ENCODE assay signal across 1 cellular context in the genomic region with DNA sequence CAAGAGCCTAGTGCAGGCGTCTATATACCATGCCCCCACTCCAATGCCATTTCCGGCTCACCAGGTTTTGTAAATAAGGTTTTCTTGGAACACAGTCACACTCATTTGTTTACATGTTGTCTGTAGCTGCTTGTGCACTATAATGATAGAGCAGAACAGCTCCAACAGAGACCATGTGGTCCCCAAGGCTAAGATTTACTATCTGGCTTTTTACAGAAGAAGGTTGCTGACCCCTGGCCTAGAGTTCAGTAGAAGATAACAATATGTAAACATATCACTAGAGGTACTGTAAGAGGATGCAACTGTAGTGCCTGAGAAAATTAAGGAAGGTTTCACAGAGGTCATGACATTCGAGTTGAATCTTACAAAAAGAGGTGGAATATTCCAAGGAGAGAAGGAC.
TF ChIP-seq lines count a peak whose summit lies in the region.

No MANE protein-coding gene starts in this region.

TF ChIP-seq in K562, 482 proteins besides CTCF, POLR2A, EP300 and RAD21 (continued from another document and continues in another):
- TF ChIP-seq, protein P1, sequence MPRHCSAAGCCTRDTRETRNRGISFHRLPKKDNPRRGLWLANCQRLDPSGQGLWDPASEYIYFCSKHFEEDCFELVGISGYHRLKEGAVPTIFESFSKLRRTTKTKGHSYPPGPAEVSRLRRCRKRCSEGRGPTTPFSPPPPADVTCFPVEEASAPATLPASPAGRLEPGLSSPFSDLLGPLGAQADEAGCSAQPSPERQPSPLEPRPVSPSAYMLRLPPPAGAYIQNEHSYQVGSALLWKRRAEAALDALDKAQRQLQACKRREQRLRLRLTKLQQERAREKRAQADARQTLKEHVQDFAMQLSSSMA (CRISPR knock-in tag; IDR thresholded peaks at IDR 0.05): no peak
- TF ChIP-seq E2F3 (CRISPR knock-in tag; IDR thresholded peaks at IDR 0.05) (no peak), ZNF212 (CRISPR knock-in tag; IDR thresholded peaks at IDR 0.05) (no peak), KAT2B (IDR thresholded peaks at IDR 0.05; ENCODE audit: low read depth, low read length) (no peak), CBFA2T3 (IDR thresholded peaks at IDR 0.05) (peak; percentile 75), BHLHE40 (IDR thresholded peaks at IDR 0.05; ENCODE audit: low read length) (no peak), ESRRA (IDR thresholded peaks at IDR 0.05; ENCODE audit: borderline replicate concordance, low read depth) (peak; percentile 90), ZFX (CRISPR knock-in tag; IDR thresholded peaks at IDR 0.05) (no peak), CBX5 (IDR thresholded peaks at IDR 0.05; ENCODE audit: borderline replicate concordance, low read depth) (no peak), PPARD (CRISPR knock-in tag; IDR thresholded peaks at IDR 0.05) (no peak), NCOR1 (IDR thresholded peaks at IDR 0.05) (peak; percentile 61), RCOR1 (IDR thresholded peaks at IDR 0.05; ENCODE audit: borderline replicate concordance in 1 of 2, low read depth in 2 of 2, low read length in 2 of 2) (peak in 1 of 2 experiments; percentile 84; a peak in 2 of 4 replicates), EZH2 (IDR thresholded peaks at IDR 0.05; ENCODE audit: borderline replicate concordance, low read depth, low read length) (no peak), ZEB2 (IDR thresholded peaks at IDR 0.05) (peak; percentile 69), KDM1A (IDR thresholded peaks at IDR 0.05) (peak; percentile 47 to 65; a peak in 1 of 4 replicates), TCF7 (IDR thresholded peaks at IDR 0.05; ENCODE audit: borderline replicate concordance) (no peak), HNRNPUL1 (IDR thresholded peaks at IDR 0.05; ENCODE audit: low read length) (no peak), LEF1 (IDR thresholded peaks at IDR 0.05) (peak; percentile 52; the same call in 1 of the 2 replicates), ZNF384 (IDR thresholded peaks at IDR 0.05; ENCODE audit: low read depth, low read length) (no peak), TARDBP (IDR thresholded peaks at IDR 0.05) (no peak), MYNN (IDR thresholded peaks at IDR 0.05) (no peak), MYNN (CRISPR knock-in tag; IDR thresholded peaks at IDR 0.05) (no peak), GTF2A2 (tag; IDR thresholded peaks at IDR 0.05) (no peak), TGIF2 (CRISPR knock-in tag; IDR thresholded peaks at IDR 0.05) (no peak), SIX5 (IDR thresholded peaks at IDR 0.05; ENCODE audit: borderline replicate concordance in 1 of 2, insufficient read depth in 1 of 2, low read depth in 1 of 2, low read length in 2 of 2) (no peak), GTF2F1 (IDR thresholded peaks at IDR 0.05; ENCODE audit: low read depth, low read length) (no peak), GATAD2A (IDR thresholded peaks at IDR 0.05) (no peak), ELF1 (tag; IDR thresholded peaks at IDR 0.05) (no peak), SP2 (IDR thresholded peaks at IDR 0.05; ENCODE audit: extremely low read depth, low read depth, low read length, poor library complexity, severe bottlenecking) (no peak), NFE2L1 (tag; IDR thresholded peaks at IDR 0.05; ENCODE audit: borderline replicate concordance, low read depth) (no peak), THRAP3 (IDR thresholded peaks at IDR 0.05; ENCODE audit: borderline replicate concordance) (no peak), KLF6 (CRISPR knock-in tag; IDR thresholded peaks at IDR 0.05; ENCODE audit: borderline replicate concordance) (no peak), ZNF436 (CRISPR knock-in tag; IDR thresholded peaks at IDR 0.05) (no peak), ZNF57 (CRISPR knock-in tag; IDR thresholded peaks at IDR 0.05) (no peak), SMARCE1 (IDR thresholded peaks at IDR 0.05) (no peak), ELF2 (CRISPR knock-in tag; IDR thresholded peaks at IDR 0.05) (no peak), ZNF830 (CRISPR knock-in tag; IDR thresholded peaks at IDR 0.05) (no peak), DPF2 (IDR thresholded peaks at IDR 0.05) (no peak; the same call in 1 of the 2 replicates), POLR3A (IDR thresholded peaks at IDR 0.05; ENCODE audit: borderline replicate concordance, extremely low read depth, insufficient read depth, insufficient read length) (no peak), TRIM24 (IDR thresholded peaks at IDR 0.05) (peak; percentile 31 to 61; a peak in 2 of 4 replicates), MEF2D (tag; conservative IDR thresholded peaks at IDR 0.05; ENCODE audit: low read depth) (no peak), ZNF644 (tag; IDR thresholded peaks at IDR 0.05; ENCODE audit: low read depth) (no peak), ZNF766 (CRISPR knock-in tag; conservative IDR thresholded peaks at IDR 0.05) (0 out of 2 replicates have a peak, but pooled peaks have one; percentile 25), PTBP1 (IDR thresholded peaks at IDR 0.05; ENCODE audit: low read depth, low read length) (no peak), SMAD3 (CRISPR knock-in tag; conservative IDR thresholded peaks at IDR 0.05) (no peak), KDM5B (IDR thresholded peaks at IDR 0.05; ENCODE audit: insufficient replicate concordance, low read depth, low read length) (no peak), ZNF584 (CRISPR knock-in tag; IDR thresholded peaks at IDR 0.05; ENCODE audit: low read depth) (no peak), ZFP30 (CRISPR knock-in tag; IDR thresholded peaks at IDR 0.05; ENCODE audit: borderline replicate concordance) (no peak), SRSF3 (IDR thresholded peaks at IDR 0.05; ENCODE audit: insufficient read depth, low read length) (no peak)
- TF ChIP-seq, protein P2, sequence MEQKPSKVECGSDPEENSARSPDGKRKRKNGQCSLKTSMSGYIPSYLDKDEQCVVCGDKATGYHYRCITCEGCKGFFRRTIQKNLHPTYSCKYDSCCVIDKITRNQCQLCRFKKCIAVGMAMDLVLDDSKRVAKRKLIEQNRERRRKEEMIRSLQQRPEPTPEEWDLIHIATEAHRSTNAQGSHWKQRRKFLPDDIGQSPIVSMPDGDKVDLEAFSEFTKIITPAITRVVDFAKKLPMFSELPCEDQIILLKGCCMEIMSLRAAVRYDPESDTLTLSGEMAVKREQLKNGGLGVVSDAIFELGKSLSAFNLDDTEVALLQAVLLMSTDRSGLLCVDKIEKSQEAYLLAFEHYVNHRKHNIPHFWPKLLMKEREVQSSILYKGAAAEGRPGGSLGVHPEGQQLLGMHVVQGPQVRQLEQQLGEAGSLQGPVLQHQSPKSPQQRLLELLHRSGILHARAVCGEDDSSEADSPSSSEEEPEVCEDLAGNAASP (IDR thresholded peaks at IDR 0.05): no peak
- TF ChIP-seq, protein P3, sequence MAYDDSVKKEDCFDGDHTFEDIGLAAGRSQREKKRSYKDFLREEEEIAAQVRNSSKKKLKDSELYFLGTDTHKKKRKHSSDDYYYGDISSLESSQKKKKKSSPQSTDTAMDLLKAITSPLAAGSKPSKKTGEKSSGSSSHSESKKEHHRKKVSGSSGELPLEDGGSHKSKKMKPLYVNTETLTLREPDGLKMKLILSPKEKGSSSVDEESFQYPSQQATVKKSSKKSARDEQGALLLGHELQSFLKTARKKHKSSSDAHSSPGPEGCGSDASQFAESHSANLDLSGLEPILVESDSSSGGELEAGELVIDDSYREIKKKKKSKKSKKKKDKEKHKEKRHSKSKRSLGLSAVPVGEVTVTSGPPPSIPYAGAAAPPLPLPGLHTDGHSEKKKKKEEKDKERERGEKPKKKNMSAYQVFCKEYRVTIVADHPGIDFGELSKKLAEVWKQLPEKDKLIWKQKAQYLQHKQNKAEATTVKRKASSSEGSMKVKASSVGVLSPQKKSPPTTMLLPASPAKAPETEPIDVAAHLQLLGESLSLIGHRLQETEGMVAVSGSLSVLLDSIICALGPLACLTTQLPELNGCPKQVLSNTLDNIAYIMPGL (CRISPR knock-in tag; IDR thresholded peaks at IDR 0.05): no peak
- TF ChIP-seq, protein P4, sequence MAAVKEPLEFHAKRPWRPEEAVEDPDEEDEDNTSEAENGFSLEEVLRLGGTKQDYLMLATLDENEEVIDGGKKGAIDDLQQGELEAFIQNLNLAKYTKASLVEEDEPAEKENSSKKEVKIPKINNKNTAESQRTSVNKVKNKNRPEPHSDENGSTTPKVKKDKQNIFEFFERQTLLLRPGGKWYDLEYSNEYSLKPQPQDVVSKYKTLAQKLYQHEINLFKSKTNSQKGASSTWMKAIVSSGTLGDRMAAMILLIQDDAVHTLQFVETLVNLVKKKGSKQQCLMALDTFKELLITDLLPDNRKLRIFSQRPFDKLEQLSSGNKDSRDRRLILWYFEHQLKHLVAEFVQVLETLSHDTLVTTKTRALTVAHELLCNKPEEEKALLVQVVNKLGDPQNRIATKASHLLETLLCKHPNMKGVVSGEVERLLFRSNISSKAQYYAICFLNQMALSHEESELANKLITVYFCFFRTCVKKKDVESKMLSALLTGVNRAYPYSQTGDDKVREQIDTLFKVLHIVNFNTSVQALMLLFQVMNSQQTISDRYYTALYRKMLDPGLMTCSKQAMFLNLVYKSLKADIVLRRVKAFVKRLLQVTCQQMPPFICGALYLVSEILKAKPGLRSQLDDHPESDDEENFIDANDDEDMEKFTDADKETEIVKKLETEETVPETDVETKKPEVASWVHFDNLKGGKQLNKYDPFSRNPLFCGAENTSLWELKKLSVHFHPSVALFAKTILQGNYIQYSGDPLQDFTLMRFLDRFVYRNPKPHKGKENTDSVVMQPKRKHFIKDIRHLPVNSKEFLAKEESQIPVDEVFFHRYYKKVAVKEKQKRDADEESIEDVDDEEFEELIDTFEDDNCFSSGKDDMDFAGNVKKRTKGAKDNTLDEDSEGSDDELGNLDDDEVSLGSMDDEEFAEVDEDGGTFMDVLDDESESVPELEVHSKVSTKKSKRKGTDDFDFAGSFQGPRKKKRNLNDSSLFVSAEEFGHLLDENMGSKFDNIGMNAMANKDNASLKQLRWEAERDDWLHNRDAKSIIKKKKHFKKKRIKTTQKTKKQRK (IDR thresholded peaks at IDR 0.05; ENCODE audit: borderline replicate concordance, low read depth, low read length): no peak
- TF ChIP-seq, protein P5, sequence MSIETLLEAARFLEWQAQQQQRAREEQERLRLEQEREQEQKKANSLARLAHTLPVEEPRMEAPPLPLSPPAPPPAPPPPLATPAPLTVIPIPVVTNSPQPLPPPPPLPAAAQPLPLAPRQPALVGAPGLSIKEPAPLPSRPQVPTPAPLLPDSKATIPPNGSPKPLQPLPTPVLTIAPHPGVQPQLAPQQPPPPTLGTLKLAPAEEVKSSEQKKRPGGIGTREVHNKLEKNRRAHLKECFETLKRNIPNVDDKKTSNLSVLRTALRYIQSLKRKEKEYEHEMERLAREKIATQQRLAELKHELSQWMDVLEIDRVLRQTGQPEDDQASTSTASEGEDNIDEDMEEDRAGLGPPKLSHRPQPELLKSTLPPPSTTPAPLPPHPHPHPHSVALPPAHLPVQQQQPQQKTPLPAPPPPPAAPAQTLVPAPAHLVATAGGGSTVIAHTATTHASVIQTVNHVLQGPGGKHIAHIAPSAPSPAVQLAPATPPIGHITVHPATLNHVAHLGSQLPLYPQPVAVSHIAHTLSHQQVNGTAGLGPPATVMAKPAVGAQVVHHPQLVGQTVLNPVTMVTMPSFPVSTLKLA (conservative IDR thresholded peaks at IDR 0.05): peak in 1 of 2 experiments; percentile 46; a peak in 1 of 4 replicates
- TF ChIP-seq, protein P6, sequence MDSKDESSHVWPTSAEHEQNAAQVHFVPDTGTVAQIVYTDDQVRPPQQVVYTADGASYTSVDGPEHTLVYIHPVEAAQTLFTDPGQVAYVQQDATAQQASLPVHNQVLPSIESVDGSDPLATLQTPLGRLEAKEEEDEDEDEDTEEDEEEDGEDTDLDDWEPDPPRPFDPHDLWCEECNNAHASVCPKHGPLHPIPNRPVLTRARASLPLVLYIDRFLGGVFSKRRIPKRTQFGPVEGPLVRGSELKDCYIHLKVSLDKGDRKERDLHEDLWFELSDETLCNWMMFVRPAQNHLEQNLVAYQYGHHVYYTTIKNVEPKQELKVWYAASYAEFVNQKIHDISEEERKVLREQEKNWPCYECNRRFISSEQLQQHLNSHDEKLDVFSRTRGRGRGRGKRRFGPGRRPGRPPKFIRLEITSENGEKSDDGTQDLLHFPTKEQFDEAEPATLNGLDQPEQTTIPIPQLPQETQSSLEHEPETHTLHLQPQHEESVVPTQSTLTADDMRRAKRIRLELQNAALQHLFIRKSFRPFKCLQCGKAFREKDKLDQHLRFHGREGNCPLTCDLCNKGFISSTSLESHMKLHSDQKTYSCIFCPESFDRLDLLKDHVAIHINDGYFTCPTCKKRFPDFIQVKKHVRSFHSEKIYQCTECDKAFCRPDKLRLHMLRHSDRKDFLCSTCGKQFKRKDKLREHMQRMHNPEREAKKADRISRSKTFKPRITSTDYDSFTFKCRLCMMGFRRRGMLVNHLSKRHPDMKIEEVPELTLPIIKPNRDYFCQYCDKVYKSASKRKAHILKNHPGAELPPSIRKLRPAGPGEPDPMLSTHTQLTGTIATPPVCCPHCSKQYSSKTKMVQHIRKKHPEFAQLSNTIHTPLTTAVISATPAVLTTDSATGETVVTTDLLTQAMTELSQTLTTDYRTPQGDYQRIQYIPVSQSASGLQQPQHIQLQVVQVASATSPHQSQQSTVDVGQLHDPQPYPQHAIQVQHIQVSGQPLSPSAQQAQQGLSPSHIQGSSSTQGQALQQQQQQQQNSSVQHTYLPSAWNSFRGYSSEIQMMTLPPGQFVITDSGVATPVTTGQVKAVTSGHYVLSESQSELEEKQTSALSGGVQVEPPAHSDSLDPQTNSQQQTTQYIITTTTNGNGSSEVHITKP (IDR thresholded peaks at IDR 0.05; ENCODE audit: partially characterized antibody): no peak
- TF ChIP-seq, protein P7, sequence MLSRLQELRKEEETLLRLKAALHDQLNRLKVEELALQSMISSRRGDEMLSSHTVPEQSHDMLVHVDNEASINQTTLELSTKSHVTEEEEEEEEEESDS (CRISPR knock-in tag; IDR thresholded peaks at IDR 0.05): no peak
- TF ChIP-seq, protein P8, sequence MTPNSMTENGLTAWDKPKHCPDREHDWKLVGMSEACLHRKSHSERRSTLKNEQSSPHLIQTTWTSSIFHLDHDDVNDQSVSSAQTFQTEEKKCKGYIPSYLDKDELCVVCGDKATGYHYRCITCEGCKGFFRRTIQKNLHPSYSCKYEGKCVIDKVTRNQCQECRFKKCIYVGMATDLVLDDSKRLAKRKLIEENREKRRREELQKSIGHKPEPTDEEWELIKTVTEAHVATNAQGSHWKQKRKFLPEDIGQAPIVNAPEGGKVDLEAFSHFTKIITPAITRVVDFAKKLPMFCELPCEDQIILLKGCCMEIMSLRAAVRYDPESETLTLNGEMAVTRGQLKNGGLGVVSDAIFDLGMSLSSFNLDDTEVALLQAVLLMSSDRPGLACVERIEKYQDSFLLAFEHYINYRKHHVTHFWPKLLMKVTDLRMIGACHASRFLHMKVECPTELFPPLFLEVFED (CRISPR knock-in tag; conservative IDR thresholded peaks at IDR 0.05): no peak
- TF ChIP-seq, protein P9, sequence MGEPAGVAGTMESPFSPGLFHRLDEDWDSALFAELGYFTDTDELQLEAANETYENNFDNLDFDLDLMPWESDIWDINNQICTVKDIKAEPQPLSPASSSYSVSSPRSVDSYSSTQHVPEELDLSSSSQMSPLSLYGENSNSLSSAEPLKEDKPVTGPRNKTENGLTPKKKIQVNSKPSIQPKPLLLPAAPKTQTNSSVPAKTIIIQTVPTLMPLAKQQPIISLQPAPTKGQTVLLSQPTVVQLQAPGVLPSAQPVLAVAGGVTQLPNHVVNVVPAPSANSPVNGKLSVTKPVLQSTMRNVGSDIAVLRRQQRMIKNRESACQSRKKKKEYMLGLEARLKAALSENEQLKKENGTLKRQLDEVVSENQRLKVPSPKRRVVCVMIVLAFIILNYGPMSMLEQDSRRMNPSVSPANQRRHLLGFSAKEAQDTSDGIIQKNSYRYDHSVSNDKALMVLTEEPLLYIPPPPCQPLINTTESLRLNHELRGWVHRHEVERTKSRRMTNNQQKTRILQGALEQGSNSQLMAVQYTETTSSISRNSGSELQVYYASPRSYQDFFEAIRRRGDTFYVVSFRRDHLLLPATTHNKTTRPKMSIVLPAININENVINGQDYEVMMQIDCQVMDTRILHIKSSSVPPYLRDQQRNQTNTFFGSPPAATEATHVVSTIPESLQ (CRISPR knock-in tag; IDR thresholded peaks at IDR 0.05): no peak
